Comparison of ENCODE assay signal across 2 cellular contexts in genomic region chr7:80429186-80429585, GRCh38.
TF ChIP-seq lines count a peak whose summit lies in the region.

No MANE protein-coding gene starts in this region.

TF ChIP-seq in SK-N-SH, 30 proteins besides CTCF, POLR2A, EP300 and RAD21 (continued from another document):
- TF ChIP-seq GATA2 (CRISPR knock-in tag; IDR thresholded peaks at IDR 0.05) (no peak), FOXJ3 (CRISPR knock-in tag; IDR thresholded peaks at IDR 0.05) (no peak), YY1 (IDR thresholded peaks at IDR 0.05; ENCODE audit: low read depth) (no peak), REST (IDR thresholded peaks at IDR 0.05; ENCODE audit: low read depth, low read length) (no peak), IRF3 (IDR thresholded peaks at IDR 0.05; ENCODE audit: low read depth, low read length) (no peak), CHD2 (IDR thresholded peaks at IDR 0.05; ENCODE audit: low read length, partially characterized antibody) (no peak), TEAD4 (IDR thresholded peaks at IDR 0.05; ENCODE audit: borderline replicate concordance, insufficient read depth) (no peak), MAX (IDR thresholded peaks at IDR 0.05; ENCODE audit: low read depth) (no peak), USF1 (IDR thresholded peaks at IDR 0.05; ENCODE audit: borderline replicate concordance, low read depth) (no peak), TAF1 (IDR thresholded peaks at IDR 0.05; ENCODE audit: borderline replicate concordance, low read depth, low read length) (no peak), SIN3A (IDR thresholded peaks at IDR 0.05; ENCODE audit: borderline replicate concordance, low read depth, low read length) (no peak), GABPA (IDR thresholded peaks at IDR 0.05; ENCODE audit: low read depth) (no peak), SMC3 (IDR thresholded peaks at IDR 0.05; ENCODE audit: low read depth, low read length) (no peak)

TF ChIP-seq in SK-N-SH treated with all-trans-retinoic acid at 6 μM for 48 hours, 23 proteins besides CTCF, POLR2A, EP300 and RAD21 (continued from another document):
- no peak for TF ChIP-seq CREB5 (CRISPR knock-in tag; IDR thresholded peaks at IDR 0.05; ENCODE audit: low read depth)
- TF ChIP-seq PATZ1 (CRISPR knock-in tag; IDR thresholded peaks at IDR 0.05; ENCODE audit: borderline replicate concordance): no peak
- TF ChIP-seq PPARA (CRISPR knock-in tag; IDR thresholded peaks at IDR 0.05; ENCODE audit: borderline replicate concordance): no peak
- TF ChIP-seq BACH2 (CRISPR knock-in tag; IDR thresholded peaks at IDR 0.05; ENCODE audit: borderline replicate concordance): no peak
- no peak for TF ChIP-seq ZFP3 (CRISPR knock-in tag; IDR thresholded peaks at IDR 0.05)
- no peak for TF ChIP-seq ZNF70 (CRISPR knock-in tag; IDR thresholded peaks at IDR 0.05)
- TF ChIP-seq ARNTL (CRISPR knock-in tag; IDR thresholded peaks at IDR 0.05; ENCODE audit: borderline replicate concordance, low read depth): no peak
- no peak for TF ChIP-seq ESRRG (CRISPR knock-in tag; IDR thresholded peaks at IDR 0.05)
- no peak for TF ChIP-seq TOX (CRISPR knock-in tag; IDR thresholded peaks at IDR 0.05; ENCODE audit: borderline replicate concordance)
- TF ChIP-seq ISL1 (CRISPR knock-in tag; IDR thresholded peaks at IDR 0.05): no peak
- no peak for TF ChIP-seq OSR1 (CRISPR knock-in tag; IDR thresholded peaks at IDR 0.05)
- TF ChIP-seq CSDC2 (CRISPR knock-in tag; IDR thresholded peaks at IDR 0.05): no peak
- no peak for TF ChIP-seq GLIS3 (CRISPR knock-in tag; IDR thresholded peaks at IDR 0.05)
- TF ChIP-seq ZNF565 (CRISPR knock-in tag; conservative IDR thresholded peaks at IDR 0.05; ENCODE audit: low read depth): no peak
- TF ChIP-seq, protein P1, sequence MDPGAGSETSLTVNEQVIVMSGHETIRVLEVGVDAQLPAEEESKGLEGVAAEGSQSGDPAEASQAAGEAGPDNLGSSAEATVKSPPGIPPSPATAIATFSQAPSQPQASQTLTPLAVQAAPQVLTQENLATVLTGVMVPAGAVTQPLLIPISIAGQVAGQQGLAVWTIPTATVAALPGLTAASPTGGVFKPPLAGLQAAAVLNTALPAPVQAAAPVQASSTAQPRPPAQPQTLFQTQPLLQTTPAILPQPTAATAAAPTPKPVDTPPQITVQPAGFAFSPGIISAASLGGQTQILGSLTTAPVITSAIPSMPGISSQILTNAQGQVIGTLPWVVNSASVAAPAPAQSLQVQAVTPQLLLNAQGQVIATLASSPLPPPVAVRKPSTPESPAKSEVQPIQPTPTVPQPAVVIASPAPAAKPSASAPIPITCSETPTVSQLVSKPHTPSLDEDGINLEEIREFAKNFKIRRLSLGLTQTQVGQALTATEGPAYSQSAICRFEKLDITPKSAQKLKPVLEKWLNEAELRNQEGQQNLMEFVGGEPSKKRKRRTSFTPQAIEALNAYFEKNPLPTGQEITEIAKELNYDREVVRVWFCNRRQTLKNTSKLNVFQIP (CRISPR knock-in tag; IDR thresholded peaks at IDR 0.05; ENCODE audit: borderline replicate concordance, low read depth): no peak
